In genomic region chr2:131321344-131321743, GRCh38 we compare ENCODE assay signal across 4 cellular contexts. TPM values are rescaled to one million over a fixed set of nuclear protein-coding genes. Genes with fewer than 3 reads are reported as not detected.
"Had no signal": no experiment of that assay in that cellular context is flagged by ENCODE, and none has a peak within 500 bp of the region (broad histone marks: within the 10 kb centered on the region; RNA-seq: fewer than 3 reads in every experiment).

No MANE protein-coding gene starts in this region.

RNA-seq across cellular contexts. Expression of gene RAB6D, which starts 42.6 kb away (rescaled TPM):
- total RNA-seq: HepG2, HT1080, IMR-90 had no signal
- polyA plus RNA-seq: IgD-negative memory B cell, IMR-90 had no signal
